14 cellular contexts compared by ENCODE assay signal in the genomic region with DNA sequence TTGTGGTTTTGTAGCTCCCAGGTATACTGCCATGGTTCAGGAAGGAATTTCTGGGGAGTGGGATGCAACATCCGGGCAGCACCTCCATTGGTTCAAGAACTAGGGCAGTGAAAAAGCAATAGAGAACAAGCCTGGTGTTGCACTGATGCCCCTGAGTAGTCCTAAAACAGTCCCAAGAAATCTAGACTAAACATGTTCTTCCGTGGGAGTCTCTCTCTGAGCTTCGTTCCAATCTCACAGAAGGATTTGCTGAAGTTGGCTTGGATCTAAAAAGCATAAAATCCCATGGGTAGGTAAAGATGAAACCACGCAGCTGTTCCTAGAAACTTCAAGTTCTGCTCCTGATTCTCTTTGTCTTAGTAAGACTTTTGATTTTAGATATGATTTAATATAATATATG.
"Had no signal": no experiment of that assay in that cellular context is flagged by ENCODE, and none has a peak within 500 bp of the region (broad histone marks: within the 10 kb centered on the region; RNA-seq: fewer than 3 reads in every experiment).

No MANE protein-coding gene starts in this region.

- H3K4me3 ChIP-seq: neural progenitor cell, pancreas, tibial nerve, vagina had no signal

- H3K27me3 ChIP-seq: neural progenitor cell, pancreas, tibial nerve, vagina had no signal

- H3K9me3 ChIP-seq: pancreas, tibial nerve, vagina had no signal

- H3K36me3 ChIP-seq: neural progenitor cell, pancreas, tibial nerve, vagina had no signal

- H3K27ac Mint-ChIP-seq: activated naive CD4-positive, alpha-beta T cell treated with anti-CD3 and anti-CD28 coated beads, Interleukin-2, amount 50 U/mL, for 72 hours; effector memory CD8-positive, alpha-beta T cell; immature natural killer cell; neural progenitor cell; T-helper 17 cell had no signal

- ATAC-seq: activated naive CD4-positive, alpha-beta T cell treated with anti-CD3 and anti-CD28 coated beads, Interleukin-2, amount 50 U/mL, for 72 hours; effector memory CD8-positive, alpha-beta T cell; pancreas; SK-N-SH treated with all-trans-retinoic acid at 6 μM for 48 hours; T-helper 17 cell had no signal

- H3K4me3 Mint-ChIP-seq: effector memory CD8-positive, alpha-beta T cell; immature natural killer cell; neural progenitor cell; T-helper 17 cell had no signal

- DNase-seq: activated T-cell treated with anti-CD3 and anti-CD28 coated beads, Interleukin-2, amount 50 U/mL, for 1 hour; amygdala; cortex of kidney; effector memory CD8-positive, alpha-beta T cell; immature natural killer cell; mesenchymal stem cell; pancreas; small intestine; T-helper 17 cell had no signal

- H3K36me3 Mint-ChIP-seq: activated naive CD4-positive, alpha-beta T cell treated with anti-CD3 and anti-CD28 coated beads, Interleukin-2, amount 50 U/mL, for 72 hours; immature natural killer cell had no signal

- H3K27ac ChIP-seq: neural progenitor cell, pancreas, tibial nerve, vagina had no signal

- H3K27me3 Mint-ChIP-seq: effector memory CD8-positive, alpha-beta T cell; T-helper 17 cell had no signal

- H3K4me1 Mint-ChIP-seq: T-helper 17 cell had no signal

- H3K4me1 ChIP-seq: pancreas had no signal
